Comparison of ENCODE assay signal across 11 cellular contexts in genomic region chr14:95155044-95155443, GRCh38. TPM values are rescaled to one million over a fixed set of nuclear protein-coding genes. Genes with fewer than 3 reads are reported as not detected.
DNase-seq lines count a peak whose midpoint lies in the region; ATAC-seq and TF ChIP-seq lines count a peak whose summit lies in the region.
"Had no signal": no experiment of that assay in that cellular context is flagged by ENCODE, and none has a peak within 500 bp of the region (broad histone marks: within the 10 kb centered on the region; RNA-seq: fewer than 3 reads in every experiment).

No MANE protein-coding gene starts in this region.

- ATAC-seq in CD8-positive, alpha-beta T cell = no peak
- ATAC-seq in HG03097 (IDR thresholded peaks at IDR 0.05; ENCODE audit: low FRiP score, unreplicated experiment) (no peak), HG03135 (IDR thresholded peaks at IDR 0.05; ENCODE audit: unreplicated experiment) (no peak)

- peak overlapping the region; percentile 80 for H3K4me3 Mint-ChIP-seq in CD8-positive, alpha-beta T cell
- peak overlapping the region; percentile 93 for H3K4me3 Mint-ChIP-seq in nephron progenitor cell

- no peak for DNase-seq in CD8-positive, alpha-beta T cell
- DNase-seq in MG63 (no peak), nephron progenitor cell (no peak), RKO (ENCODE audit: low spot score) (no peak), 8988T (no peak)
- DNase-seq: NCI-H2029 treated with DMSO at 0.1 percent for 48 hours, sigmoid colon, stomach had no signal

- CTCF ChIA-PET in CD8-positive, alpha-beta T cell (lab: Charles Lee) = no interaction called here

- H3K27ac ChIP-seq in CD8-positive, alpha-beta T cell (ENCODE audit: low read depth, low read length) = no peak overlapping the region
- H3K27ac ChIP-seq in cingulate gyrus (ENCODE audit: low read depth, low read length) = peak overlapping the region; percentile 4

- POLR2A ChIA-PET in CD8-positive, alpha-beta T cell (lab: Charles Lee) = interaction anchor here (0.6 kb wide), 1 partner anchor 34 kb away, joined by 3 read pairs; no protein-coding TSS in a partner anchor

- peaks cover 66% of the 10 kb centered on the region for H3K4me1 Mint-ChIP-seq in CD8-positive, alpha-beta T cell (ENCODE audit: low read depth)
- peaks cover 51% of the 10 kb centered on the region for H3K4me1 Mint-ChIP-seq in nephron progenitor cell

- peaks cover 54% of the 10 kb centered on the region for H3K4me1 ChIP-seq in CD8-positive, alpha-beta T cell (ENCODE audit: insufficient read depth, low read length)

- H3K27ac Mint-ChIP-seq in CD8-positive, alpha-beta T cell = peak overlapping the region; percentile 83
- peak overlapping the region; percentile 7 for H3K27ac Mint-ChIP-seq in nephron progenitor cell

- H3K9me3 Mint-ChIP-seq in CD8-positive, alpha-beta T cell = no peaks in the 10 kb centered on the region
- H3K9me3 Mint-ChIP-seq in nephron progenitor cell = no peaks in the 10 kb centered on the region

- peak overlapping the region; percentile 87 for H3K4me3 ChIP-seq in CD8-positive, alpha-beta T cell (ENCODE audit: low read depth, low read length)
- H3K4me3 ChIP-seq in MG63 = peak overlapping the region; percentile 64

- intact Hi-C loops in CD8-positive, alpha-beta T cell (cut with DNase I, micrococcal nuclease) = loop anchor here (5.0 to 10.0 kb wide), 6 partner anchors 362 to 1823 kb away; partner anchors contain the start of genes AK7 (in 2 of the 2), BTBD7 (in 2 of the 2), ATG2B (in 1 of the 2) and GSKIP (in 1 of the 2)

- no peak for TF ChIP-seq CTCF in CD8-positive, alpha-beta T cell (IDR thresholded peaks at IDR 0.05)
- TF ChIP-seq CTCF in nephron progenitor cell (IDR thresholded peaks at IDR 0.05) = no peak

- no peaks in the 10 kb centered on the region for H3K36me3 ChIP-seq in CD8-positive, alpha-beta T cell (ENCODE audit: insufficient read depth, low read length)
- no peaks in the 10 kb centered on the region for H3K36me3 ChIP-seq in MG63
- H3K36me3 ChIP-seq: sigmoid colon, stomach had no signal

- no peaks in the 10 kb centered on the region for H3K27me3 ChIP-seq in CD8-positive, alpha-beta T cell (ENCODE audit: insufficient read depth, low read length)
- H3K27me3 ChIP-seq in MG63 = no peaks in the 10 kb centered on the region
- H3K27me3 ChIP-seq: sigmoid colon, stomach had no signal

- H3K27me3 Mint-ChIP-seq in CD8-positive, alpha-beta T cell (ENCODE audit: low read depth) = no peaks in the 10 kb centered on the region
- no peaks in the 10 kb centered on the region for H3K27me3 Mint-ChIP-seq in nephron progenitor cell (ENCODE audit: low read depth, poor library complexity)

- no peaks in the 10 kb centered on the region for H3K9me3 ChIP-seq in CD8-positive, alpha-beta T cell (ENCODE audit: low read length)
- no peaks in the 10 kb centered on the region for H3K9me3 ChIP-seq in MG63
- H3K9me3 ChIP-seq: sigmoid colon, stomach had no signal

- peaks cover 8% of the 10 kb centered on the region for H3K36me3 Mint-ChIP-seq in CD8-positive, alpha-beta T cell
- H3K36me3 Mint-ChIP-seq in nephron progenitor cell (ENCODE audit: low read depth) = peaks cover 29% of the 10 kb centered on the region

RNA-seq across cellular contexts. Expression of gene DICER1, which starts 2.3 kb away (rescaled TPM):
- 10 to 100 TPM; 75.0 to 77.1 TPM for total RNA-seq in CD8-positive, alpha-beta T cell
- 10.1 and 11.2 TPM in 2 replicates for total RNA-seq in MG63 (2014; rRNA removed; shearing (Covaris generic); ENCODE audit: low replicate concordance)
